ENCODE assay signal across 1 cellular context in the genomic region with DNA sequence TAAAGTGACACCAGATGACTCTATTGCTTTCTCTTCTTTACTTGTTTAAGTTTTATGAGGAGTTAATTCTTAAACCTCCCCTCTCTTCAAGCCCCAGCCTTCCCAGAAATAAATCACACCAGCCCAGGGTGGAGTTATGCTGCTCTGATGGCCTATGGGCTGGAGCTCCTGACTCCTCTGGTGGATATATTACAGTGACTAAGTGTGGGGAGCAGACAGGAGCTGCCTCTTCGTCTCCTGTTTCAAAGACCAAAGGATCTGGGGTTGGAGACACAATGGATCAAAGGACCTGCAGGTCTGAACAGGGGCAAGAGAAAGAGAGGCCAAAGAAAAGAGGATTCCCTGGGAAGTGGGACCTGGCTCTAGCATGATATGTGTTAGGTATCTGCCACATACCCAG.
TF ChIP-seq lines count a peak whose summit lies in the region.

No MANE protein-coding gene starts in this region.

TF ChIP-seq in SK-N-SH, 30 proteins besides CTCF, POLR2A, EP300 and RAD21 (continued from another document):
- TF ChIP-seq, protein P1, sequence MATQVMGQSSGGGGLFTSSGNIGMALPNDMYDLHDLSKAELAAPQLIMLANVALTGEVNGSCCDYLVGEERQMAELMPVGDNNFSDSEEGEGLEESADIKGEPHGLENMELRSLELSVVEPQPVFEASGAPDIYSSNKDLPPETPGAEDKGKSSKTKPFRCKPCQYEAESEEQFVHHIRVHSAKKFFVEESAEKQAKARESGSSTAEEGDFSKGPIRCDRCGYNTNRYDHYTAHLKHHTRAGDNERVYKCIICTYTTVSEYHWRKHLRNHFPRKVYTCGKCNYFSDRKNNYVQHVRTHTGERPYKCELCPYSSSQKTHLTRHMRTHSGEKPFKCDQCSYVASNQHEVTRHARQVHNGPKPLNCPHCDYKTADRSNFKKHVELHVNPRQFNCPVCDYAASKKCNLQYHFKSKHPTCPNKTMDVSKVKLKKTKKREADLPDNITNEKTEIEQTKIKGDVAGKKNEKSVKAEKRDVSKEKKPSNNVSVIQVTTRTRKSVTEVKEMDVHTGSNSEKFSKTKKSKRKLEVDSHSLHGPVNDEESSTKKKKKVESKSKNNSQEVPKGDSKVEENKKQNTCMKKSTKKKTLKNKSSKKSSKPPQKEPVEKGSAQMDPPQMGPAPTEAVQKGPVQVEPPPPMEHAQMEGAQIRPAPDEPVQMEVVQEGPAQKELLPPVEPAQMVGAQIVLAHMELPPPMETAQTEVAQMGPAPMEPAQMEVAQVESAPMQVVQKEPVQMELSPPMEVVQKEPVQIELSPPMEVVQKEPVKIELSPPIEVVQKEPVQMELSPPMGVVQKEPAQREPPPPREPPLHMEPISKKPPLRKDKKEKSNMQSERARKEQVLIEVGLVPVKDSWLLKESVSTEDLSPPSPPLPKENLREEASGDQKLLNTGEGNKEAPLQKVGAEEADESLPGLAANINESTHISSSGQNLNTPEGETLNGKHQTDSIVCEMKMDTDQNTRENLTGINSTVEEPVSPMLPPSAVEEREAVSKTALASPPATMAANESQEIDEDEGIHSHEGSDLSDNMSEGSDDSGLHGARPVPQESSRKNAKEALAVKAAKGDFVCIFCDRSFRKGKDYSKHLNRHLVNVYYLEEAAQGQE (IDR thresholded peaks at IDR 0.05; ENCODE audit: low read depth, low read length): no peak
- no peak for TF ChIP-seq POLR2AphosphoS5 (IDR thresholded peaks at IDR 0.05; ENCODE audit: low read depth, low read length)
- TF ChIP-seq, protein P2, sequence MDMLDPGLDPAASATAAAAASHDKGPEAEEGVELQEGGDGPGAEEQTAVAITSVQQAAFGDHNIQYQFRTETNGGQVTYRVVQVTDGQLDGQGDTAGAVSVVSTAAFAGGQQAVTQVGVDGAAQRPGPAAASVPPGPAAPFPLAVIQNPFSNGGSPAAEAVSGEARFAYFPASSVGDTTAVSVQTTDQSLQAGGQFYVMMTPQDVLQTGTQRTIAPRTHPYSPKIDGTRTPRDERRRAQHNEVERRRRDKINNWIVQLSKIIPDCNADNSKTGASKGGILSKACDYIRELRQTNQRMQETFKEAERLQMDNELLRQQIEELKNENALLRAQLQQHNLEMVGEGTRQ (IDR thresholded peaks at IDR 0.05; ENCODE audit: borderline replicate concordance, low read depth, low read length): no peak
- no peak for TF ChIP-seq SIN3A (IDR thresholded peaks at IDR 0.05; ENCODE audit: borderline replicate concordance, low read depth, low read length)
TF ChIP-seq in SK-N-SH: peak in this region for 0.
